Comparison of ENCODE assay signal across 9 cellular contexts in genomic region chr15:51775967-51776816, GRCh38. TPM values are rescaled to one million over a fixed set of nuclear protein-coding genes. Genes with fewer than 3 reads are reported as not detected.
DNase-seq lines count a peak whose midpoint lies in the region; ATAC-seq and TF ChIP-seq lines count a peak whose summit lies in the region.
"Had no signal": no experiment of that assay in that cellular context is flagged by ENCODE, and none has a peak within 500 bp of the region (broad histone marks: within the 10 kb centered on the region; RNA-seq: fewer than 3 reads in every experiment).

No MANE protein-coding gene starts in this region.

- H3K4me1 Mint-ChIP-seq in WTC11 (peaks cover 5% of the 10 kb centered on the region), memory B cell (peaks cover 7% of the 10 kb centered on the region)

- whole genome bisulfite sequencing in suprapubic skin, result 57% methylated on average over 11 of the region's 11 CpGs

- no peak overlapping the region for H3K4me3 ChIP-seq in dorsolateral prefrontal cortex
- no peak overlapping the region for H3K4me3 ChIP-seq in suprapubic skin
- H3K4me3 ChIP-seq: skin epidermis had no signal

- no peaks in the 10 kb centered on the region for H3K9me3 ChIP-seq in suprapubic skin

- H3K27ac ChIP-seq in C4-2B (no peak overlapping the region), dorsolateral prefrontal cortex (peak overlapping the region in 33 of 59 donors; percentile 5 to 79 (median 48)), suprapubic skin (no peak overlapping the region)
- H3K27ac ChIP-seq: skin epidermis had no signal

- TF ChIP-seq EP300 in suprapubic skin (IDR thresholded peaks at IDR 0.05), result no peak

- TF ChIP-seq CTCF in C4-2B (conservative IDR thresholded peaks at IDR 0.05) (peak; percentile 76), WTC11 (IDR thresholded peaks at IDR 0.05) (peak; percentile 59), dorsolateral prefrontal cortex (IDR thresholded peaks at IDR 0.05 in 54 of 56, conservative IDR thresholded peaks at IDR 0.05 in 2 of 56; ENCODE audit: low read depth in 1 of 56, partially characterized antibody in 56 of 56) (peak; percentile 60 to 94 (median 82)), suprapubic skin (IDR thresholded peaks at IDR 0.05) (peak; percentile 60 to 61)

- H3K36me3 Mint-ChIP-seq in WTC11, result no peaks in the 10 kb centered on the region
- H3K36me3 Mint-ChIP-seq in memory B cell, result peaks cover 24% of the 10 kb centered on the region

- H3K4me3 Mint-ChIP-seq in WTC11 (no peak overlapping the region), memory B cell (no peak overlapping the region)

- intact Hi-C loops in dorsolateral prefrontal cortex (cut with DNase I), result loop anchor here in 1 of 2 donors (2.0 kb wide), 2 partner anchors 39 to 125 kb away; partner anchors contain the start of gene LYSMD2

- H3K4me1 ChIP-seq in suprapubic skin, result peaks cover 8% of the 10 kb centered on the region

- peak; percentile 65 for ATAC-seq in GM18868 (IDR thresholded peaks at IDR 0.05; ENCODE audit: unreplicated experiment)
- peak; percentile 85 for ATAC-seq in WTC11
- ATAC-seq in memory B cell (ENCODE audit: low read depth), result peak; percentile 76
- ATAC-seq in HG02973 (IDR thresholded peaks at IDR 0.05; ENCODE audit: unreplicated experiment), result no peak

- TF ChIP-seq POLR2A in suprapubic skin (IDR thresholded peaks at IDR 0.05), result no peak

- H3K27me3 Mint-ChIP-seq in WTC11 (ENCODE audit: low read depth) (no peaks in the 10 kb centered on the region), memory B cell (no peaks in the 10 kb centered on the region)

- no peaks in the 10 kb centered on the region for H3K36me3 ChIP-seq in suprapubic skin

- peak; percentile 72 for DNase-seq in NCI-H1694 treated with DMSO at 0.1 percent for 48 hours (lab: John Stamatoyannopoulos, UW)
- DNase-seq in WTC11 (ENCODE audit: low spot score), result peak; percentile 73
- DNase-seq in dorsolateral prefrontal cortex, result peak in 4 of 10 donors; percentile 44 to 58 (median 54)
- peak; percentile 29 to 57 for DNase-seq in memory B cell (ENCODE audit: low spot score in 2 of 2)
- DNase-seq in suprapubic skin (ENCODE audit: low spot score in 2 of 2), result no peak

- H3K27me3 ChIP-seq in dorsolateral prefrontal cortex, result no peaks in the 10 kb centered on the region
- no peaks in the 10 kb centered on the region for H3K27me3 ChIP-seq in suprapubic skin

- H3K9me3 Mint-ChIP-seq in WTC11, result no peaks in the 10 kb centered on the region
- H3K9me3 Mint-ChIP-seq in memory B cell, result no peaks in the 10 kb centered on the region

- POLR2A ChIA-PET in WTC11 (lab: Charles Lee), result interaction anchor here (1.0 kb wide), 1 partner anchor 126 kb away, joined by 5 read pairs; no protein-coding TSS in a partner anchor

- H3K27ac Mint-ChIP-seq in WTC11 (no peak overlapping the region), memory B cell (peak overlapping the region; percentile 41)

- CTCF ChIA-PET in WTC11 (lab: Charles Lee), result interaction anchor here (0.6 to 3.5 kb wide), 67 partner anchors 9 to 643 kb away, joined by 3 to 181 read pairs (median 4); partner anchors contain the start of genes BCL2L10, DMXL2, LEO1 and LYSMD2

TF ChIP-seq in WTC11, 78 proteins besides CTCF, POLR2A, EP300 and RAD21:
- no peak for TF ChIP-seq MLX (CRISPR knock-in tag; IDR thresholded peaks at IDR 0.05)
- no peak for TF ChIP-seq KAT7 (CRISPR knock-in tag; IDR thresholded peaks at IDR 0.05; ENCODE audit: borderline replicate concordance)

RNA-seq across cellular contexts. Expression of gene TMOD2, which starts 24.8 kb away (rescaled TPM):
- total RNA-seq in WTC11 (2021) (3.3 to 3.6 TPM (median 3.6 TPM) in 3 replicates), dorsolateral prefrontal cortex (100 to 1,000 TPM; 156 to 398 (median 304) TPM), suprapubic skin (10 to 100 TPM in 2 of 4 donors, 1 to 10 TPM in 2; 7.8 to 18.7 (median 9.5) TPM)

RNA-seq across cellular contexts. Expression of gene LYSMD2, which starts 38.7 kb away (rescaled TPM):
- total RNA-seq in WTC11 (2021) (2.2 to 2.7 TPM (median 2.6 TPM) in 3 replicates), dorsolateral prefrontal cortex (10 to 100 TPM in 119 of 120 experiments, 1 to 10 TPM in 1; 9.8 to 63.1 (median 38.4) TPM), suprapubic skin (10 to 100 TPM in 2 of 4 donors, 1 to 10 TPM in 2; 8.8 to 16.1 (median 10.2) TPM)

RNA-seq across cellular contexts. Expression of gene TMOD3, which starts 53.3 kb away (rescaled TPM):
- 37.0 to 40.6 TPM (median 38.8 TPM) in 3 replicates for total RNA-seq in WTC11 (2021)
- total RNA-seq in dorsolateral prefrontal cortex, result 10 to 100 TPM; 13.9 to 34.3 (median 21.4) TPM
- 10 to 100 TPM; 31.2 to 37.4 (median 36.7) TPM for total RNA-seq in suprapubic skin

Comparison
In these comparisons a context has a peak if more than half of its experiments do, and no peak if none do; other contexts are left out.
1. H3K27ac ChIP-seq: peak in dorsolateral prefrontal cortex (33 of 59); none in C4-2B (single experiment) and suprapubic skin (single experiment).
2. DNase-seq: peak in NCI-H1694 treated with DMSO at 0.1 percent for 48 hours (single experiment), WTC11 (single experiment) and memory B cell (2 of 2); none in suprapubic skin (0 of 2).
3. RNA of gene TMOD2, which starts 24.8 kb away (total RNA-seq): 156 to 398 TPM in dorsolateral prefrontal cortex; 7.8 to 18.7 TPM in suprapubic skin and 3.3 to 3.6 TPM in WTC11; every median in the first group is over 4 times any median in the second.
4. Peak in every context shown above with its lines, with median percentiles within 50 percentile points of each other: CTCF ChIP-seq.